ENCODE assay signal across 9 cellular contexts in genomic region chr1:25543106-25543424, GRCh38. TPM values are rescaled to one million over a fixed set of nuclear protein-coding genes. Genes with fewer than 3 reads are reported as not detected.
A peak's percentile ranks its signal among the peaks of the same experiment; 100 is the strongest.
DNase-seq lines count a peak whose midpoint lies in the region; ATAC-seq and TF ChIP-seq lines count a peak whose summit lies in the region.
"Had no signal": no experiment of that assay in that cellular context is flagged by ENCODE, and none has a peak within 500 bp of the region (broad histone marks: within the 10 kb centered on the region; RNA-seq: fewer than 3 reads in every experiment).

No MANE protein-coding gene starts in this region.

- H3K36me3 ChIP-seq in suprapubic skin, result no peaks in the 10 kb centered on the region

- H3K4me3 ChIP-seq in suprapubic skin, result peak overlapping the region; percentile 86

- H3K27ac ChIP-seq in layer of hippocampus (ENCODE audit: low read depth, low read length) (peak overlapping the region; percentile 82), suprapubic skin (no peak overlapping the region)

- no peaks in the 10 kb centered on the region for H3K9me3 Mint-ChIP-seq in T-helper 2 cell treated with Interferon-gamma antibody and Interleukin-4, amounts not matched to agents 5 μg/mL and 100 μg/mL, for 36 hours
- H3K9me3 Mint-ChIP-seq in activated naive CD8-positive, alpha-beta T cell treated with anti-CD3 and anti-CD28 coated beads, Interleukin-2, amount 10 ng/mL, durations not matched to agents 7 days and 5 days, result no peaks in the 10 kb centered on the region

- ATAC-seq in activated naive CD8-positive, alpha-beta T cell treated with anti-CD3 and anti-CD28 coated beads, Interleukin-2, amount 10 ng/mL, durations not matched to agents 7 days and 5 days (ENCODE audit: low read depth), result no peak
- no peak for ATAC-seq in HG03135 (IDR thresholded peaks at IDR 0.05; ENCODE audit: unreplicated experiment)

- H3K4me3 Mint-ChIP-seq in T-helper 2 cell treated with Interferon-gamma antibody and Interleukin-4, amounts not matched to agents 5 μg/mL and 100 μg/mL, for 36 hours, result peak overlapping the region; percentile 64
- H3K4me3 Mint-ChIP-seq in activated naive CD8-positive, alpha-beta T cell treated with anti-CD3 and anti-CD28 coated beads, Interleukin-2, amount 10 ng/mL, durations not matched to agents 7 days and 5 days, result peak overlapping the region; percentile 42

- H3K27me3 ChIP-seq in layer of hippocampus (ENCODE audit: control insufficient read depth, insufficient read depth, low read length), result no peaks in the 10 kb centered on the region
- H3K27me3 ChIP-seq in suprapubic skin, result no peaks in the 10 kb centered on the region

- peaks cover 18% of the 10 kb centered on the region for H3K27me3 Mint-ChIP-seq in T-helper 2 cell treated with Interferon-gamma antibody and Interleukin-4, amounts not matched to agents 5 μg/mL and 100 μg/mL, for 36 hours (ENCODE audit: low read depth)
- peaks cover 2% of the 10 kb centered on the region for H3K27me3 Mint-ChIP-seq in activated naive CD8-positive, alpha-beta T cell treated with anti-CD3 and anti-CD28 coated beads, Interleukin-2, amount 10 ng/mL, durations not matched to agents 7 days and 5 days

- no peaks in the 10 kb centered on the region for H3K9me3 ChIP-seq in suprapubic skin

- POLR2A ChIA-PET in activated naive CD8-positive, alpha-beta T cell treated with anti-CD3 and anti-CD28 coated beads, Interleukin-2, amount 10 ng/mL, durations not matched to agents 7 days and 5 days (lab: Charles Lee), result interaction anchor here (1.2 to 2.4 kb wide), 5 partner anchors 11 to 76 kb away, joined by 3 to 13 read pairs (median 7); no protein-coding TSS in a partner anchor

- peaks cover 11% of the 10 kb centered on the region for H3K4me1 Mint-ChIP-seq in T-helper 2 cell treated with Interferon-gamma antibody and Interleukin-4, amounts not matched to agents 5 μg/mL and 100 μg/mL, for 36 hours (ENCODE audit: low read depth)
- peaks cover 27% of the 10 kb centered on the region for H3K4me1 Mint-ChIP-seq in activated naive CD8-positive, alpha-beta T cell treated with anti-CD3 and anti-CD28 coated beads, Interleukin-2, amount 10 ng/mL, durations not matched to agents 7 days and 5 days

- H3K27ac Mint-ChIP-seq in T-helper 2 cell treated with Interferon-gamma antibody and Interleukin-4, amounts not matched to agents 5 μg/mL and 100 μg/mL, for 36 hours, result no peak overlapping the region
- H3K27ac Mint-ChIP-seq in activated naive CD8-positive, alpha-beta T cell treated with anti-CD3 and anti-CD28 coated beads, Interleukin-2, amount 10 ng/mL, durations not matched to agents 7 days and 5 days, result no peak overlapping the region

- WGBS in suprapubic skin, result 19% methylated on average over 7 of the region's 7 CpGs

- TF ChIP-seq CTCF in suprapubic skin (IDR thresholded peaks at IDR 0.05), result no peak

- H3K4me1 ChIP-seq in suprapubic skin, result peaks cover 18% of the 10 kb centered on the region

- TF ChIP-seq POLR2A in suprapubic skin (IDR thresholded peaks at IDR 0.05), result no peak

- no peak for TF ChIP-seq EP300 in suprapubic skin (IDR thresholded peaks at IDR 0.05)

- DNase-seq in T-helper 2 cell treated with Interferon-gamma antibody and Interleukin-4, amounts not matched to agents 5 μg/mL and 100 μg/mL, for 36 hours (ENCODE audit: low spot score), result no peak
- DNase-seq in T-helper 2 cell (no peak), suprapubic skin (ENCODE audit: low spot score in 2 of 2) (no peak), NCI-H2171 (lab: John Stamatoyannopoulos, UW) (no peak), NCI-H2196 (lab: John Stamatoyannopoulos, UW; ENCODE audit: unreplicated experiment) (no peak)
- DNase-seq in activated naive CD8-positive, alpha-beta T cell treated with anti-CD3 and anti-CD28 coated beads, Interleukin-2, amount 10 ng/mL, durations not matched to agents 7 days and 5 days, result no peak
- DNase-seq: NCI-H1048 had no signal

- H3K36me3 Mint-ChIP-seq in T-helper 2 cell treated with Interferon-gamma antibody and Interleukin-4, amounts not matched to agents 5 μg/mL and 100 μg/mL, for 36 hours (ENCODE audit: low read depth), result peaks cover 2% of the 10 kb centered on the region
- H3K36me3 Mint-ChIP-seq in activated naive CD8-positive, alpha-beta T cell treated with anti-CD3 and anti-CD28 coated beads, Interleukin-2, amount 10 ng/mL, durations not matched to agents 7 days and 5 days, result peaks cover 5% of the 10 kb centered on the region

RNA-seq across cellular contexts. Expression of gene LDLRAP1, which starts 0.3 kb away (rescaled TPM):
- 10 to 100 TPM; 77.3 to 79.6 TPM for total RNA-seq in activated naive CD8-positive, alpha-beta T cell treated with anti-CD3 and anti-CD28 coated beads, Interleukin-2, amount 10 ng/mL, durations not matched to agents 7 days and 5 days
- total RNA-seq in suprapubic skin, result 10 to 100 TPM; 28.0 to 50.5 (median 40.7) TPM
